ENCODE assay signal across 20 cellular contexts in the genomic region with DNA sequence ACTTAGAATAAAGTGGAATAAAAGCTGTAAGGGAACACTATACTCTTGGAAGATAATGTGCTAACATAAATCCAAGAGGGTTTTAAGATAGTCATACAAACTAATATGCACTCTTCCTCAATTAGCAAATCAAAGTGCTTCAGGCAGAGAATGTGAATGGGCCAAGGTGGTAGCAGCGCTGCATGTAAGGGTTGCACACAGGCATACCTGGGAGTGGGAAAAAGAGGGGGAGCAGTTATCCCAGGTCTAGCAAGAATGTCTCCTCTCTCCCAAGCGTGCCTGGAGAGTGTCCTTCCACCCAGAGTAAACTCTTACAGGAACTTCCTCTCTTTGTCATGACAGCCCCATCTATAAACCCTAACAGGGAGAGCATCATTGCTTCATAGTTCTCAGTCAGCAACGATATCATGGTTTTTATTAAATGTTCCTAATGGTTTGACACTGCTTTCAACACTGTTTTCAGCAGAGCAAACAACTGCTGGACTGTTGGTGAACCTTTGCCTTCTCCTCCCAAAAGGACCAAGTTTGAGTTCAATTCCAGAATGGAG.
A peak's percentile ranks its signal among the peaks of the same experiment; 100 is the strongest.
DNase-seq lines count a peak whose midpoint lies in the region; ATAC-seq and TF ChIP-seq lines count a peak whose summit lies in the region.
"Had no signal": no experiment of that assay in that cellular context is flagged by ENCODE, and none has a peak within 500 bp of the region (broad histone marks: within the 10 kb centered on the region; RNA-seq: fewer than 3 reads in every experiment).

No MANE protein-coding gene starts in this region.

- no peaks in the 10 kb centered on the region for H4K20me1 ChIP-seq in IMR-90 (ENCODE audit: insufficient read depth, low read length)

- intact Hi-C loops in IMR-90 (cut with micrococcal nuclease) = no loop called here
- intact Hi-C loops in sciatic nerve (cut with DNase I) = no loop called here
- intact Hi-C loops in upper lobe of right lung (cut with DNase I) = no loop called here
- intact Hi-C loops in Right ventricle myocardium superior (cut with DNase I) = no loop called here

- no peak overlapping the region for H3K23ac ChIP-seq in IMR-90 (ENCODE audit: low read depth, low read length)

- H3K36me3 Mint-ChIP-seq in activated T-cell treated with anti-CD3 and anti-CD28 coated beads, Interleukin-2, amount 50 U/mL, for 24 hours (ENCODE audit: low read depth) = peaks cover 7% of the 10 kb centered on the region
- peaks cover 33% of the 10 kb centered on the region for H3K36me3 Mint-ChIP-seq in activated naive CD8-positive, alpha-beta T cell treated with anti-CD3 and anti-CD28 coated beads, Interleukin-2, amount 10 ng/mL, durations not matched to agents 7 days and 5 days

- peak overlapping the region; percentile 7; the same call in 1 of the 2 replicates for H3K14ac ChIP-seq in IMR-90 (replicated peaks; ENCODE audit: low read depth, low read length)

- H3K18ac ChIP-seq in IMR-90 (ENCODE audit: low read depth, low read length) = no peak overlapping the region

- no peaks in the 10 kb centered on the region for H3K27me3 ChIP-seq in IMR-90 (ENCODE audit: control insufficient read depth, insufficient read depth, low read length)
- no peaks in the 10 kb centered on the region for H3K27me3 ChIP-seq in upper lobe of right lung
- H3K27me3 ChIP-seq: body of pancreas, colonic mucosa, heart left ventricle, right atrium auricular region, tibial nerve had no signal

- WGBS in IMR-90 (ENCODE audit: extremely low coverage in 2 of 2, insufficient read length in 1 of 2), 2 experiments = no CpG with 5 or more reads among the region's 3 CpGs

- H3K4me1 Mint-ChIP-seq in activated T-cell treated with anti-CD3 and anti-CD28 coated beads, Interleukin-2, amount 50 U/mL, for 24 hours (ENCODE audit: low read depth) = peaks cover 94% of the 10 kb centered on the region
- H3K4me1 Mint-ChIP-seq in activated naive CD8-positive, alpha-beta T cell treated with anti-CD3 and anti-CD28 coated beads, Interleukin-2, amount 10 ng/mL, durations not matched to agents 7 days and 5 days = peaks cover 70% of the 10 kb centered on the region

- no peak overlapping the region for H3K27ac ChIP-seq in IMR-90 (ENCODE audit: insufficient read depth, low read length)
- H3K27ac ChIP-seq in upper lobe of right lung = no peak overlapping the region
- H3K27ac ChIP-seq: body of pancreas, colonic mucosa, heart left ventricle, HL-60, right atrium auricular region, tibial nerve had no signal

- H2BK20ac ChIP-seq in IMR-90 (ENCODE audit: low read depth, low read length) = no peak overlapping the region

- BruUV-seq in IMR-90 (replicated peaks; lab: Mats Ljungman, UMichigan) = no TSS peak

- peaks cover 0 to 3% of the 10 kb centered on the region in 2 experiments; a peak in 1 of 4 replicates for H3K79me1 ChIP-seq in IMR-90 (ENCODE audit: low read depth in 1 of 2, low read length in 2 of 2)

- in situ Hi-C loops in IMR-90 (cut with MboI; ENCODE audit: low sequenced_read_pairs) = no loop called here

- no peaks in the 10 kb centered on the region for H3K9me3 ChIP-seq in IMR-90 (ENCODE audit: control insufficient read depth, insufficient read depth, low read length)
- H3K9me3 ChIP-seq in upper lobe of right lung = no peaks in the 10 kb centered on the region
- H3K9me3 ChIP-seq: body of pancreas, colonic mucosa, heart left ventricle, right atrium auricular region, tibial nerve had no signal

- no peak for TF ChIP-seq RAD21 in IMR-90 (IDR thresholded peaks at IDR 0.05; ENCODE audit: low read length)

- H3K4ac ChIP-seq in IMR-90 (ENCODE audit: low read depth, low read length) = no peak overlapping the region

- no peak overlapping the region for H2AK9ac ChIP-seq in IMR-90 (replicated peaks; ENCODE audit: low read depth, low read length, poor library complexity)

- H2BK15ac ChIP-seq in IMR-90 (ENCODE audit: low read depth, low read length) = no peak overlapping the region

- no peak overlapping the region for H3K9ac ChIP-seq in IMR-90 (ENCODE audit: low read depth, low read length)

- H3K27me3 Mint-ChIP-seq in activated T-cell treated with anti-CD3 and anti-CD28 coated beads, Interleukin-2, amount 50 U/mL, for 24 hours = no peaks in the 10 kb centered on the region
- H3K27me3 Mint-ChIP-seq in activated naive CD8-positive, alpha-beta T cell treated with anti-CD3 and anti-CD28 coated beads, Interleukin-2, amount 10 ng/mL, durations not matched to agents 7 days and 5 days = no peaks in the 10 kb centered on the region
- H3K27me3 Mint-ChIP-seq: activated B cell treated with CpG ODN at 0.5 μM for 24 hours had no signal

- H3K4me3 ChIP-seq in IMR-90 (ENCODE audit: insufficient read depth, low read depth, low read length) = no peak overlapping the region
- no peak overlapping the region for H3K4me3 ChIP-seq in upper lobe of right lung
- H3K4me3 ChIP-seq: body of pancreas, colonic mucosa, heart left ventricle, right atrium auricular region, tibial nerve had no signal

- H3K9me1 ChIP-seq in IMR-90 (ENCODE audit: insufficient read depth, low read length) = peaks cover 19% of the 10 kb centered on the region; the same call in 1 of the 2 replicates

- no peak overlapping the region for H2BK120ac ChIP-seq in IMR-90 (ENCODE audit: low read depth, low read length)

- no peak for TF ChIP-seq POLR2A in IMR-90 (IDR thresholded peaks at IDR 0.05; ENCODE audit: low read depth, low read length)

- no peak overlapping the region for H3K56ac ChIP-seq in IMR-90 (ENCODE audit: extremely low read depth, insufficient read depth, low read length)

- H3K36me3 ChIP-seq in IMR-90 (ENCODE audit: control insufficient read depth, insufficient read depth, low read length) (peaks cover 7% of the 10 kb centered on the region), upper lobe of right lung (no peaks in the 10 kb centered on the region)
- H3K36me3 ChIP-seq: colonic mucosa, heart left ventricle, right atrium auricular region, tibial nerve had no signal

- DNase-seq in activated T-cell treated with anti-CD3 and anti-CD28 coated beads, Interleukin-2, amount 50 U/mL, for 24 hours = no peak
- DNase-seq in activated T-cell treated with anti-CD3 and anti-CD28 coated beads, Interleukin-2, amount 50 U/mL, for 1 hour = no peak
- DNase-seq in IMR-90 (no peak), sciatic nerve (ENCODE audit: low spot score) (no peak), RPMI8226 (no peak), upper lobe of right lung (no peak), Right ventricle myocardium superior (no peak)
- no peak for DNase-seq in activated naive CD8-positive, alpha-beta T cell treated with anti-CD3 and anti-CD28 coated beads, Interleukin-2, amount 10 ng/mL, durations not matched to agents 7 days and 5 days
- DNase-seq: activated B cell treated with CpG ODN at 0.5 μM for 24 hours; activated naive CD4-positive, alpha-beta T cell treated with anti-CD3 and anti-CD28 coated beads for 36 hours; body of pancreas; colonic mucosa; DND-41; heart left ventricle; NCI-H1930; NCI-H446; occipital lobe had no signal

- no peak for TF ChIP-seq CTCF in IMR-90 (conservative IDR thresholded peaks at IDR 0.05; ENCODE audit: low read depth, low read length)
- no peak for TF ChIP-seq CTCF in upper lobe of right lung (IDR thresholded peaks at IDR 0.05)

- no peak overlapping the region; the same call in 1 of the 2 replicates for H4K91ac ChIP-seq in IMR-90 (ENCODE audit: insufficient read depth, low read depth, low read length)

- no peak overlapping the region; the same call in 1 of the 2 replicates for H2AK5ac ChIP-seq in IMR-90 (ENCODE audit: low read depth, low read length)

- H2BK5ac ChIP-seq in IMR-90 (ENCODE audit: low read depth, low read length, poor library complexity, severe bottlenecking) = no peak overlapping the region

- ATAC-seq in IMR-90 (ENCODE audit: low read depth) (no peak), sciatic nerve (peak; percentile 61), upper lobe of right lung (no peak), Right ventricle myocardium superior (ENCODE audit: poor library complexity) (no peak)
- ATAC-seq in activated naive CD8-positive, alpha-beta T cell treated with anti-CD3 and anti-CD28 coated beads, Interleukin-2, amount 10 ng/mL, durations not matched to agents 7 days and 5 days (ENCODE audit: low read depth) = no peak
- ATAC-seq: body of pancreas, heart left ventricle had no signal

- dilution Hi-C loops in IMR-90 (cut with HindIII; ENCODE audit: low sequenced_read_pairs, unreplicated experiment) = no loop called here

- H4K8ac ChIP-seq in IMR-90 (ENCODE audit: low read depth in 2 of 2, low read length in 2 of 2) = no peak overlapping the region

- H3K9me3 Mint-ChIP-seq in activated T-cell treated with anti-CD3 and anti-CD28 coated beads, Interleukin-2, amount 50 U/mL, for 24 hours = no peaks in the 10 kb centered on the region
- no peaks in the 10 kb centered on the region for H3K9me3 Mint-ChIP-seq in activated naive CD8-positive, alpha-beta T cell treated with anti-CD3 and anti-CD28 coated beads, Interleukin-2, amount 10 ng/mL, durations not matched to agents 7 days and 5 days
- H3K9me3 Mint-ChIP-seq: activated B cell treated with CpG ODN at 0.5 μM for 24 hours; activated naive CD4-positive, alpha-beta T cell treated with anti-CD3 and anti-CD28 coated beads for 36 hours had no signal

- peak overlapping the region; percentile 95 for H3K27ac Mint-ChIP-seq in activated T-cell treated with anti-CD3 and anti-CD28 coated beads, Interleukin-2, amount 50 U/mL, for 24 hours
- H3K27ac Mint-ChIP-seq in activated naive CD8-positive, alpha-beta T cell treated with anti-CD3 and anti-CD28 coated beads, Interleukin-2, amount 10 ng/mL, durations not matched to agents 7 days and 5 days = peak overlapping the region; percentile 79
- H3K27ac Mint-ChIP-seq: activated B cell treated with CpG ODN at 0.5 μM for 24 hours had no signal

- no peak overlapping the region for H3K4me2 ChIP-seq in IMR-90 (ENCODE audit: low read depth, low read length)

- H4K5ac ChIP-seq in IMR-90 (ENCODE audit: low read depth, low read length) = no peak overlapping the region

- H3K4me1 ChIP-seq in IMR-90 (ENCODE audit: control insufficient read depth, insufficient read depth, low read length) = peaks cover 26% of the 10 kb centered on the region
- peaks cover 39% of the 10 kb centered on the region for H3K4me1 ChIP-seq in upper lobe of right lung

- CTCF ChIA-PET in IMR-90 (lab: Yijun Ruan, JAX) = no interaction called here

- POLR2A ChIA-PET in IMR-90 (lab: Charles Lee; ENCODE audit: unreplicated experiment) = no interaction called here
- POLR2A ChIA-PET in activated naive CD8-positive, alpha-beta T cell treated with anti-CD3 and anti-CD28 coated beads, Interleukin-2, amount 10 ng/mL, durations not matched to agents 7 days and 5 days (lab: Charles Lee) = interaction anchor here (0.7 to 2.7 kb wide), 4 partner anchors 11 to 84 kb away, joined by 3 to 7 read pairs (median 4); partner anchors contain the start of genes CREBZF and SYTL2

- no peak overlapping the region for H3K4me3 Mint-ChIP-seq in activated T-cell treated with anti-CD3 and anti-CD28 coated beads, Interleukin-2, amount 50 U/mL, for 24 hours
- peak overlapping the region; percentile 62 for H3K4me3 Mint-ChIP-seq in activated naive CD8-positive, alpha-beta T cell treated with anti-CD3 and anti-CD28 coated beads, Interleukin-2, amount 10 ng/mL, durations not matched to agents 7 days and 5 days
- H3K4me3 Mint-ChIP-seq: activated B cell treated with CpG ODN at 0.5 μM for 24 hours had no signal

- no peak overlapping the region for H2AFZ ChIP-seq in IMR-90 (replicated peaks; ENCODE audit: low read length, poor library complexity)

TF ChIP-seq in IMR-90, 13 proteins besides CTCF, POLR2A, EP300 and RAD21 (continues in another document):
- TF ChIP-seq RCOR1 (IDR thresholded peaks at IDR 0.05; ENCODE audit: insufficient replicate concordance, low read length) = no peak
